20 cellular contexts compared by ENCODE assay signal in the genomic region with DNA sequence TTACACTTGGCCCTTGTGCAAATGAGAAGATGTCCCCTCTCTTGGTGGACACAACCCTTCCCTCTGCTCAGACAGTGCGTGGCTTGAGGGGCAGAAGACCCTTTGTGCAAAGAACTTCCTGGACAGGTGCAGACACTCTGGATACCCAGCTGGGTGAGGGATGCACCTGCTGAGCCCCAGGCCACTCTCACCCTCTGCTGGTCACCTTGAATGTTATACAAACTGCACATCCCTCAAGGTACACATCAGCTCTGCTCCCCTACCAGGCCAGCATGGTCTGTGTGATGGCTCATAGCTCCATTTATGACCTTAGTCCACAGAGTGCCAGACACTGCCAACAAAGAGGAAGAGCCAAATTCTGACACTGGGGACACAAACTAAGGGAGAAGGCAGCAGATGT. TPM values are rescaled to one million over a fixed set of nuclear protein-coding genes. Genes with fewer than 3 reads are reported as not detected.
DNase-seq lines count a peak whose midpoint lies in the region; ATAC-seq and TF ChIP-seq lines count a peak whose summit lies in the region.
"Had no signal": no experiment of that assay in that cellular context is flagged by ENCODE, and none has a peak within 500 bp of the region (broad histone marks: within the 10 kb centered on the region; RNA-seq: fewer than 3 reads in every experiment).

No MANE protein-coding gene starts in this region.

- no peak overlapping the region for H3K9ac ChIP-seq in OCI-LY3 (ENCODE audit: low read length)
- H3K9ac ChIP-seq: GM23248, SK-N-SH had no signal

- H3K4me2 ChIP-seq in OCI-LY3 (ENCODE audit: low read length) = no peak overlapping the region
- H3K4me2 ChIP-seq: SK-N-SH had no signal

- H3K9me3 Mint-ChIP-seq in activated CD4-positive, alpha-beta memory T cell treated with anti-CD3 and anti-CD28 coated beads, Interleukin-2, amount 10 ng/mL, durations not matched to agents 7 days and 5 days = no peaks in the 10 kb centered on the region
- H3K9me3 Mint-ChIP-seq in activated CD4-positive, alpha-beta memory T cell treated with anti-CD3 and anti-CD28 coated beads for 36 hours = peaks cover 7% of the 10 kb centered on the region
- peaks cover 3 to 24% (median 11%) of the 10 kb centered on the region in 8 donors for H3K9me3 Mint-ChIP-seq in CD4-positive, alpha-beta memory T cell

- H3K4me3 ChIP-seq in OCI-LY3 (ENCODE audit: low read length) (no peak overlapping the region), Peyer's patch (no peak overlapping the region)
- no peak overlapping the region for H3K4me3 ChIP-seq in CD4-positive, alpha-beta memory T cell (ENCODE audit: low read length in 2 of 2)
- H3K4me3 ChIP-seq: GM23248 had no signal

- no peaks in the 10 kb centered on the region for H3K27me3 ChIP-seq in OCI-LY3 (ENCODE audit: low read depth, low read length)
- H3K27me3 ChIP-seq in CD4-positive, alpha-beta memory T cell (ENCODE audit: insufficient read depth, low read length) = peaks cover 18% of the 10 kb centered on the region
- no peaks in the 10 kb centered on the region for H3K27me3 ChIP-seq in Peyer's patch

- H3K79me2 ChIP-seq in OCI-LY3 (ENCODE audit: low read length) = no peaks in the 10 kb centered on the region

- TF ChIP-seq CTCF in OCI-LY3 (IDR thresholded peaks at IDR 0.05; ENCODE audit: low read depth, low read length) = peak; percentile 13; the same call in 1 of the 2 replicates
- no peak for TF ChIP-seq CTCF in Peyer's patch (IDR thresholded peaks at IDR 0.05)

- peaks cover 46% of the 10 kb centered on the region for H3K27me3 Mint-ChIP-seq in activated CD4-positive, alpha-beta memory T cell treated with anti-CD3 and anti-CD28 coated beads, Interleukin-2, amount 10 ng/mL, durations not matched to agents 7 days and 5 days
- H3K27me3 Mint-ChIP-seq in activated CD4-positive, alpha-beta memory T cell treated with anti-CD3 and anti-CD28 coated beads for 36 hours = peaks cover 44% of the 10 kb centered on the region
- peaks cover 34 to 42% of the 10 kb centered on the region in 2 donors for H3K27me3 Mint-ChIP-seq in CD4-positive, alpha-beta memory T cell

- no peak for DNase-seq in activated CD4-positive, alpha-beta memory T cell treated with anti-CD3 and anti-CD28 coated beads, Interleukin-2, amount 10 ng/mL, durations not matched to agents 7 days and 5 days
- no peak for DNase-seq in activated CD4-positive, alpha-beta memory T cell treated with anti-CD3 and anti-CD28 coated beads for 36 hours
- DNase-seq in NCI-H146 treated with DMSO at 0.1 percent for 48 hours (lab: John Stamatoyannopoulos, UW; ENCODE audit: unreplicated experiment) (peak; percentile 82), Peyer's patch (no peak)
- no peak for DNase-seq in CD4-positive, alpha-beta memory T cell
- DNase-seq in effector CD8-positive, alpha-beta T cell (lab: John Stamatoyannopoulos, UW) = no peak
- DNase-seq: C1 segment of cervical spinal cord, GM23248, KG1, NCI-H1105, NCI-H1930, NCI-H524, Right ventricle myocardium superior, SK-N-SH had no signal

- intact Hi-C loops in activated CD4-positive, alpha-beta memory T cell treated with anti-CD3 and anti-CD28 coated beads for 36 hours (cut with micrococcal nuclease) = no loop called here
- intact Hi-C loops in CD4-positive, alpha-beta memory T cell (cut with micrococcal nuclease) = no loop called here

- peaks cover 1% of the 10 kb centered on the region for H3K4me1 Mint-ChIP-seq in activated CD4-positive, alpha-beta memory T cell treated with anti-CD3 and anti-CD28 coated beads, Interleukin-2, amount 10 ng/mL, durations not matched to agents 7 days and 5 days
- peaks cover 3% of the 10 kb centered on the region for H3K4me1 Mint-ChIP-seq in activated CD4-positive, alpha-beta memory T cell treated with anti-CD3 and anti-CD28 coated beads for 36 hours (ENCODE audit: low read depth)
- peaks cover 0 to 8% (median 4%) of the 10 kb centered on the region in 4 donors for H3K4me1 Mint-ChIP-seq in CD4-positive, alpha-beta memory T cell

- H3K4me1 ChIP-seq in OCI-LY3 (ENCODE audit: low read length) (no peaks in the 10 kb centered on the region), Peyer's patch (peaks cover 0 to 4% (median 0%) of the 10 kb centered on the region in 4 donors)
- no peaks in the 10 kb centered on the region for H3K4me1 ChIP-seq in CD4-positive, alpha-beta memory T cell (ENCODE audit: insufficient read depth, low read length)

- H2AFZ ChIP-seq in OCI-LY3 (ENCODE audit: low read depth, low read length) = no peak overlapping the region
- H2AFZ ChIP-seq: GM23248 had no signal

- H3K36me3 ChIP-seq in OCI-LY3 (replicated peaks; ENCODE audit: low read depth, low read length) (no peaks in the 10 kb centered on the region), Peyer's patch (no peaks in the 10 kb centered on the region)
- no peaks in the 10 kb centered on the region for H3K36me3 ChIP-seq in CD4-positive, alpha-beta memory T cell (ENCODE audit: insufficient read depth, low read length)

- POLR2A ChIA-PET in activated CD4-positive, alpha-beta memory T cell treated with anti-CD3 and anti-CD28 coated beads, Interleukin-2, amount 10 ng/mL, durations not matched to agents 7 days and 5 days (lab: Charles Lee) = no interaction called here
- POLR2A ChIA-PET in activated CD4-positive, alpha-beta memory T cell treated with anti-CD3 and anti-CD28 coated beads for 36 hours (lab: Charles Lee) = no interaction called here
- POLR2A ChIA-PET in CD4-positive, alpha-beta memory T cell (lab: Charles Lee; ENCODE audit: partially characterized antibody) = no interaction called here

- CTCF ChIA-PET in activated CD4-positive, alpha-beta memory T cell treated with anti-CD3 and anti-CD28 coated beads, Interleukin-2, amount 10 ng/mL, durations not matched to agents 7 days and 5 days (lab: Charles Lee) = no interaction called here
- CTCF ChIA-PET in activated CD4-positive, alpha-beta memory T cell treated with anti-CD3 and anti-CD28 coated beads for 36 hours (lab: Charles Lee) = no interaction called here
- CTCF ChIA-PET in CD4-positive, alpha-beta memory T cell (lab: Charles Lee; ENCODE audit: partially characterized antibody) = interaction anchor here (1.4 kb wide), 1 partner anchor 10 kb away, joined by 4 read pairs; no protein-coding TSS in a partner anchor

- no peak for ATAC-seq in HG03025 (IDR thresholded peaks at IDR 0.05; ENCODE audit: low FRiP score, unreplicated experiment)
- ATAC-seq: Panc1 had no signal

- no peaks in the 10 kb centered on the region for H4K20me1 ChIP-seq in OCI-LY3 (ENCODE audit: insufficient read depth, low read length)

- TF ChIP-seq POLR2A in Peyer's patch (IDR thresholded peaks at IDR 0.05) = no peak

- no peak overlapping the region for H3K4me3 Mint-ChIP-seq in activated CD4-positive, alpha-beta memory T cell treated with anti-CD3 and anti-CD28 coated beads, Interleukin-2, amount 10 ng/mL, durations not matched to agents 7 days and 5 days
- no peak overlapping the region for H3K4me3 Mint-ChIP-seq in activated CD4-positive, alpha-beta memory T cell treated with anti-CD3 and anti-CD28 coated beads for 36 hours
- no peak overlapping the region for H3K4me3 Mint-ChIP-seq in CD4-positive, alpha-beta memory T cell

- peak overlapping the region; percentile 11 for H3K27ac Mint-ChIP-seq in activated CD4-positive, alpha-beta memory T cell treated with anti-CD3 and anti-CD28 coated beads, Interleukin-2, amount 10 ng/mL, durations not matched to agents 7 days and 5 days
- H3K27ac Mint-ChIP-seq in activated CD4-positive, alpha-beta memory T cell treated with anti-CD3 and anti-CD28 coated beads for 36 hours = no peak overlapping the region
- no peak overlapping the region for H3K27ac Mint-ChIP-seq in CD4-positive, alpha-beta memory T cell

- H3K27ac ChIP-seq in OCI-LY3 (ENCODE audit: low read length) = no peak overlapping the region
- H3K27ac ChIP-seq in CD4-positive, alpha-beta memory T cell (ENCODE audit: low read depth, low read length) = no peak overlapping the region
- H3K27ac ChIP-seq in Peyer's patch = no peak overlapping the region
- H3K27ac ChIP-seq: GM23248, HL-60 had no signal

- no peaks in the 10 kb centered on the region for H3K36me3 Mint-ChIP-seq in activated CD4-positive, alpha-beta memory T cell treated with anti-CD3 and anti-CD28 coated beads, Interleukin-2, amount 10 ng/mL, durations not matched to agents 7 days and 5 days (ENCODE audit: low read depth)
- H3K36me3 Mint-ChIP-seq in activated CD4-positive, alpha-beta memory T cell treated with anti-CD3 and anti-CD28 coated beads for 36 hours = no peaks in the 10 kb centered on the region
- H3K36me3 Mint-ChIP-seq in CD4-positive, alpha-beta memory T cell = no peaks in the 10 kb centered on the region

- no peaks in the 10 kb centered on the region for H3K9me3 ChIP-seq in OCI-LY3 (ENCODE audit: insufficient read depth, low read length)
- peaks cover 0 to 5% of the 10 kb centered on the region in 2 donors for H3K9me3 ChIP-seq in CD4-positive, alpha-beta memory T cell (ENCODE audit: control insufficient read depth in 1 of 2, low read length in 2 of 2)
- peaks cover 0 to 8% (median 0%) of the 10 kb centered on the region in 4 donors for H3K9me3 ChIP-seq in Peyer's patch

RNA-seq across cellular contexts. Expression of gene DIRAS2, which starts 3.1 kb away (rescaled TPM):
- total RNA-seq in activated CD4-positive, alpha-beta memory T cell treated with anti-CD3 and anti-CD28 coated beads, Interleukin-2, amount 10 ng/mL, durations not matched to agents 7 days and 5 days = not detected
- not detected for total RNA-seq in activated CD4-positive, alpha-beta memory T cell treated with anti-CD3 and anti-CD28 coated beads for 36 hours
- total RNA-seq in CD4-positive, alpha-beta memory T cell = not detected
- not detected for polyA plus RNA-seq in CD4-positive, alpha-beta memory T cell
- total RNA-seq in Peyer's patch = 1 to 10 TPM in 2 of 4 donors, under 1 TPM in 1, not detected in 1; 0.35 to 2.2 (median 1.1) TPM
- total RNA-seq: GM23248; M059J; Right ventricle myocardium superior; T-helper 1 cell treated with Interleukin-12 subunit alpha and Interleukin-12 subunit beta and Interleukin-4 antibody, amounts not matched to agents 30 ng/mL and 1 ng/mL, for 36 hours had no signal
- polyA plus RNA-seq: GM23248, SK-N-SH had no signal
